21 cellular contexts compared by ENCODE assay signal in the genomic region with DNA sequence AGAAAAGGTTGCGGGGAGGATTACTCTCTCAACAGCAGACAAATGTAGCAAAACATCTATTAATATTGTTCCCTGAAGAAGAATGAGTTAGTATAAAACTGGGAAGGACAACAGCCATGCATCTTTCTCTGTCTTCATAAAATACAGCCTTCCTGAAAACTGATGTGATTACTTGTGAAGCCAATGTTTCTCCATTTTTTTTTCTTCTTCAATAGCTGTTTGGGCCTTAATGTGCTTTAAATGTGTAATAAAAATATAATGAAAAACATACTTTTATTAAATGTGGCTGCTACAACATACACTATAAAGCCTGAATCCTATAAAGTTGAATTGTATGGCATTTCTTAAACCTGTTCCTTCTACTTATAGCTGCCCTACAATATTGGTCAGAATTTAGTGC.
"Had no signal": no experiment of that assay in that cellular context is flagged by ENCODE, and none has a peak within 500 bp of the region (broad histone marks: within the 10 kb centered on the region; RNA-seq: fewer than 3 reads in every experiment).

No MANE protein-coding gene starts in this region.

- H3K4me3 Mint-ChIP-seq: activated CD8-positive, alpha-beta memory T cell treated with anti-CD3 and anti-CD28 coated beads, Interleukin-2, amount 10 ng/mL, durations not matched to agents 7 days and 5 days; activated naive CD4-positive, alpha-beta T cell treated with anti-CD3 and anti-CD28 coated beads, Interleukin-2, amount 10 ng/mL, durations not matched to agents 7 days and 5 days; activated T-cell treated with anti-CD3 and anti-CD28 coated beads, Interleukin-2, amount 50 U/mL, for 4 hours; stimulated activated naive B cell treated with anti-CD40 and anti-IgM and Interleukin-4, amounts not matched to agents 10 μg/mL and 1 μg/mL and 100 μg/mL, for 72 hours had no signal

- H3K9ac ChIP-seq: SK-N-SH had no signal

- H3K4me2 ChIP-seq: SK-N-SH, smooth muscle cell had no signal

- H3K9me2 ChIP-seq: SK-N-SH had no signal

- ATAC-seq: activated CD8-positive, alpha-beta memory T cell treated with anti-CD3 and anti-CD28 coated beads, Interleukin-2, amount 10 ng/mL, durations not matched to agents 7 days and 5 days; activated T-cell treated with anti-CD3 and anti-CD28 coated beads, Interleukin-2, amount 50 U/mL, for 4 hours; sciatic nerve; stimulated activated naive B cell treated with anti-CD40 and anti-IgM and Interleukin-4, amounts not matched to agents 10 μg/mL and 1 μg/mL and 100 μg/mL, for 72 hours had no signal

- H3K4me3 ChIP-seq: colonic mucosa, left ventricle myocardium inferior, smooth muscle cell, thoracic aorta, upper lobe of left lung had no signal

- H3K4me1 ChIP-seq: colonic mucosa, left ventricle myocardium inferior had no signal

- H3K27me3 Mint-ChIP-seq: activated CD8-positive, alpha-beta memory T cell treated with anti-CD3 and anti-CD28 coated beads, Interleukin-2, amount 10 ng/mL, durations not matched to agents 7 days and 5 days; activated naive CD4-positive, alpha-beta T cell treated with anti-CD3 and anti-CD28 coated beads, Interleukin-2, amount 10 ng/mL, durations not matched to agents 7 days and 5 days; naive B cell; stimulated activated naive B cell treated with anti-CD40 and anti-IgM and Interleukin-4, amounts not matched to agents 10 μg/mL and 1 μg/mL and 100 μg/mL, for 72 hours had no signal

- H3K27me3 ChIP-seq: brain microvascular endothelial cell, colonic mucosa, neutrophil, upper lobe of left lung had no signal

- H3K27ac Mint-ChIP-seq: stimulated activated naive B cell treated with anti-CD40 and anti-IgM and Interleukin-4, amounts not matched to agents 10 μg/mL and 1 μg/mL and 100 μg/mL, for 72 hours had no signal

- H3K36me3 ChIP-seq: brain microvascular endothelial cell, colonic mucosa, left ventricle myocardium inferior, neutrophil, thoracic aorta, upper lobe of left lung, WERI-Rb-1 had no signal

- H3K9me3 ChIP-seq: colonic mucosa, left ventricle myocardium inferior, neutrophil, SK-N-SH, thoracic aorta, upper lobe of left lung had no signal

- DNase-seq: activated CD4-positive, alpha-beta T cell treated with anti-CD3 and anti-CD28 coated beads for 1 hour; activated CD8-positive, alpha-beta memory T cell treated with anti-CD3 and anti-CD28 coated beads, Interleukin-2, amount 10 ng/mL, durations not matched to agents 7 days and 5 days; activated effector memory CD4-positive, alpha-beta T cell treated with Interleukin-2 at 50 U/mL for 16 hours; activated naive CD4-positive, alpha-beta T cell treated with anti-CD3 and anti-CD28 coated beads, Interleukin-2, amount 10 ng/mL, durations not matched to agents 7 days and 5 days; activated T-cell treated with anti-CD3 and anti-CD28 coated beads, Interleukin-2, amount 50 U/mL, for 4 hours; aorta; brain microvascular endothelial cell; central memory CD4-positive, alpha-beta T cell; colonic mucosa; left ventricle myocardium inferior; naive B cell; SK-N-SH; stimulated activated CD4-positive, alpha-beta T cell treated with anti-CD3 and anti-CD28 coated beads, Interleukin-4, amount 100 ng/mL, for 24 hours; stimulated activated naive B cell treated with anti-CD40 and anti-IgM and Interleukin-4, amounts not matched to agents 10 μg/mL and 1 μg/mL and 100 μg/mL, for 72 hours; T-helper 2 cell; upper lobe of left lung; WERI-Rb-1 had no signal

- H3K27ac ChIP-seq: brain microvascular endothelial cell, colonic mucosa, left ventricle myocardium inferior, neutrophil, thoracic aorta, upper lobe of left lung, WERI-Rb-1 had no signal
